8 cellular contexts compared by ENCODE assay signal in genomic region chr1:84620720-84621313, GRCh38.
DNase-seq lines count a peak whose midpoint lies in the region; ATAC-seq and TF ChIP-seq lines count a peak whose summit lies in the region.

No MANE protein-coding gene starts in this region.

- peaks cover 2% of the 10 kb centered on the region for H3K36me3 Mint-ChIP-seq in central memory CD8-positive, alpha-beta T cell (ENCODE audit: insufficient read depth)

- CTCF ChIA-PET in AG04449 (lab: Yijun Ruan, JAX): interaction anchor here (0.6 to 6.2 kb wide), 38 partner anchors 8 to 479 kb away, joined by 3 to 52 read pairs (median 4); partner anchors contain the start of genes CTBS, GNG5, PRKACB and SPATA1

- no peaks in the 10 kb centered on the region for H3K4me1 Mint-ChIP-seq in central memory CD8-positive, alpha-beta T cell

- TF ChIP-seq CTCF in AG04449 (IDR thresholded peaks at IDR 0.05; ENCODE audit: insufficient read depth, low read length, missing control alignments): peak; percentile 79

- POLR2A ChIA-PET in AG04449 (lab: Yijun Ruan, JAX): interaction anchor here (1.3 to 2.1 kb wide), 2 partner anchors 47 to 115 kb away, joined by 4 to 6 read pairs; partner anchors contain the start of genes GNG5 and SPATA1

- H3K9me3 Mint-ChIP-seq in central memory CD8-positive, alpha-beta T cell: no peaks in the 10 kb centered on the region

- peak overlapping the region; percentile 79 for H3K4me3 Mint-ChIP-seq in central memory CD8-positive, alpha-beta T cell

- DNase-seq in AG04449 (ENCODE audit: low read depth, low spot score) (no peak), NCI-H2196 (lab: John Stamatoyannopoulos, UW; ENCODE audit: unreplicated experiment) (peak; percentile 85), kidney glomerular epithelial cell (lab: John Stamatoyannopoulos, UW) (peak; percentile 74)
- peak; percentile 57 to 68 (median 64) for DNase-seq in activated CD4-positive, CD25-positive, alpha-beta regulatory T cell (lab: John Stamatoyannopoulos, UW)
- peak; percentile 70 to 85 for DNase-seq in central memory CD8-positive, alpha-beta T cell (ENCODE audit: low spot score in 2 of 2)
- peak; percentile 48 to 62 for DNase-seq in stimulated activated CD4-positive, alpha-beta T cell treated with anti-CD3 and anti-CD28 coated beads, Interleukin-1b, Interleukin-23, amount 100 ng/mL, for 1 hour (ENCODE audit: low read depth in 2 of 2)

- ATAC-seq in GM18867 (IDR thresholded peaks at IDR 0.05; ENCODE audit: unreplicated experiment) (peak; percentile 96), HG03108 (IDR thresholded peaks at IDR 0.05; ENCODE audit: unreplicated experiment) (peak; percentile 95)
- peak; percentile 89 for ATAC-seq in central memory CD8-positive, alpha-beta T cell (replicated peaks; ENCODE audit: extremely low read depth, poor library complexity, severe bottlenecking)

- no peaks in the 10 kb centered on the region for H3K27me3 Mint-ChIP-seq in central memory CD8-positive, alpha-beta T cell

- peak overlapping the region; percentile 69 for H3K4me3 ChIP-seq in AG04449 (ENCODE audit: low read depth, low read length)

- no peak overlapping the region for H3K27ac Mint-ChIP-seq in central memory CD8-positive, alpha-beta T cell (ENCODE audit: low read depth)
